In genomic region chr1:201482755-201483154, GRCh38 we compare ENCODE assay signal across 9 cellular contexts. TPM values are rescaled to one million over a fixed set of nuclear protein-coding genes. Genes with fewer than 3 reads are reported as not detected.
DNase-seq lines count a peak whose midpoint lies in the region; ATAC-seq and TF ChIP-seq lines count a peak whose summit lies in the region.
"Had no signal": no experiment of that assay in that cellular context is flagged by ENCODE, and none has a peak within 500 bp of the region (broad histone marks: within the 10 kb centered on the region; RNA-seq: fewer than 3 reads in every experiment).

No MANE protein-coding gene starts in this region.

- peaks cover 9 to 52% (median 36%) of the 10 kb centered on the region in 9 donors for H3K4me1 ChIP-seq in heart right ventricle
- H3K4me1 ChIP-seq in esophagus squamous epithelium, result peaks cover 22 to 85% (median 29%) of the 10 kb centered on the region in 3 donors
- peaks cover 11 to 29% (median 26%) of the 10 kb centered on the region in 4 donors for H3K4me1 ChIP-seq in transverse colon

- DNase-seq in heart right ventricle (no peak), left ventricle myocardium superior (no peak), esophagus squamous epithelium (lab: John Stamatoyannopoulos, UW) (no peak), transverse colon (no peak), DMS153 (lab: John Stamatoyannopoulos, UW) (no peak), dedifferentiated amniotic fluid mesenchymal stem cell (ENCODE audit: extremely low spot score) (no peak), H7 (no peak)

- in situ Hi-C loops in transverse colon (cut with MboI; ENCODE audit: low pct_ligation_motif_present in 1 of 4, low pct_unique_long_range_greater_than_20kb in 1 of 4, low sequenced_read_pairs in 3 of 4), result no loop called here

- 84 to 90% methylated on average over 5 of the region's 5 CpGs for WGBS in heart right ventricle, 2 donors
- 48 to 53% methylated on average over 4 of the region's 5 CpGs for WGBS in esophagus squamous epithelium, 2 donors
- 20 to 49% methylated on average over 1 to 5 of the region's 5 CpGs for WGBS in transverse colon (ENCODE audit: low coverage in 1 of 2), 2 donors

- H3K27ac ChIP-seq in heart right ventricle, result peak overlapping the region in 6 of 10 donors; percentile 0 to 81 (median 61)
- peak overlapping the region in 3 of 4 donors; percentile 90 to 93 (median 92) for H3K27ac ChIP-seq in esophagus squamous epithelium
- H3K27ac ChIP-seq in transverse colon, result peak overlapping the region; percentile 78 to 97 (median 94)

- intact Hi-C loops in heart right ventricle (cut with DNase I), result loop anchor here in 9 of 10 donors (1.0 to 5.0 kb wide), 6 partner anchors 30 to 135 kb away; no protein-coding TSS in a partner anchor
- intact Hi-C loops in left ventricle myocardium superior (cut with micrococcal nuclease), result loop anchor here (2.0 kb wide), 1 partner anchor 30 kb away; no protein-coding TSS in a partner anchor
- intact Hi-C loops in esophagus squamous epithelium (cut with DNase I), result loop anchor here (2.0 kb wide), 1 partner anchor 30 kb away; no protein-coding TSS in a partner anchor
- intact Hi-C loops in transverse colon (cut with DNase I; ENCODE audit: low total_unique reads), result loop anchor here (5.0 kb wide), 1 partner anchor 35 kb away; no protein-coding TSS in a partner anchor

- TF ChIP-seq CTCF in heart right ventricle (IDR thresholded peaks at IDR 0.05) (no peak), esophagus squamous epithelium (IDR thresholded peaks at IDR 0.05) (no peak), transverse colon (IDR thresholded peaks at IDR 0.05) (no peak)

- H3K27me3 ChIP-seq in heart right ventricle, result peaks cover 0 to 6% (median 0%) of the 10 kb centered on the region in 7 donors
- no peaks in the 10 kb centered on the region for H3K27me3 ChIP-seq in esophagus squamous epithelium
- no peaks in the 10 kb centered on the region for H3K27me3 ChIP-seq in transverse colon
- peaks cover 15% of the 10 kb centered on the region for H3K27me3 ChIP-seq in H7 (ENCODE audit: control insufficient read depth, insufficient read depth, low read length)

- H3K36me3 ChIP-seq in heart right ventricle (peaks cover 0 to 49% (median 16%) of the 10 kb centered on the region in 9 donors), esophagus squamous epithelium (peaks cover 7 to 50% (median 22%) of the 10 kb centered on the region in 3 donors), transverse colon (peaks cover 0 to 32% (median 3%) of the 10 kb centered on the region in 4 donors), H7 (replicated peaks; ENCODE audit: control insufficient read depth, insufficient read depth, low read length) (no peaks in the 10 kb centered on the region)

- H3K9me3 ChIP-seq in heart right ventricle, result no peaks in the 10 kb centered on the region
- no peaks in the 10 kb centered on the region for H3K9me3 ChIP-seq in esophagus squamous epithelium
- no peaks in the 10 kb centered on the region for H3K9me3 ChIP-seq in transverse colon
- H3K9me3 ChIP-seq: spleen had no signal

- H3K4me3 ChIP-seq in heart right ventricle (no peak overlapping the region), esophagus squamous epithelium (no peak overlapping the region), transverse colon (no peak overlapping the region), H7 (ENCODE audit: insufficient read depth, low read depth, low read length) (no peak overlapping the region)

- TF ChIP-seq EP300 in transverse colon (IDR thresholded peaks at IDR 0.05; ENCODE audit: low read depth), result no peak

- no peak for TF ChIP-seq POLR2A in esophagus squamous epithelium (IDR thresholded peaks at IDR 0.05)
- no peak for TF ChIP-seq POLR2A in transverse colon (IDR thresholded peaks at IDR 0.05)

- no peak for ATAC-seq in heart right ventricle
- ATAC-seq in left ventricle myocardium superior, result no peak
- peak; percentile 34 for ATAC-seq in HG03095 (IDR thresholded peaks at IDR 0.05; ENCODE audit: unreplicated experiment)

RNA-seq across cellular contexts. Expression of gene PHLDA3, which starts 13.8 kb away (rescaled TPM):
- 10 to 100 TPM; 14.4 to 40.0 (median 23.6) TPM for total RNA-seq in heart right ventricle
- polyA plus RNA-seq in heart right ventricle, result 10 to 100 TPM; 20.8 to 35.6 TPM
- 20.4 TPM for total RNA-seq in left ventricle myocardium superior
- total RNA-seq in esophagus squamous epithelium, result 10 to 100 TPM; 60.9 to 87.9 (median 75.1) TPM
- total RNA-seq in transverse colon, result 10 to 100 TPM; 19.4 to 47.6 (median 31.5) TPM
- 3.4 and 4.1 TPM in 2 replicates for total RNA-seq in H7 (2014; rRNA removed; shearing (Covaris generic))

RNA-seq across cellular contexts. Expression of gene CSRP1, which starts 24.2 kb away (rescaled TPM):
- total RNA-seq in heart right ventricle (100 to 1,000 TPM in 1 of 10 donors, 10 to 100 TPM in 9; 48.1 to 103 (median 58.9) TPM), left ventricle myocardium superior (41.4 TPM), esophagus squamous epithelium (1,000 to 10,000 TPM in 1 of 4 donors, 100 to 1,000 TPM in 3; 243 to 1,044 (median 363) TPM), transverse colon (1,000 to 10,000 TPM in 2 of 4 donors, 100 to 1,000 TPM in 2; 697 to 1,474 (median 915) TPM)
- polyA plus RNA-seq in heart right ventricle, result 100 to 1,000 TPM in 1 of 2 donors, 10 to 100 TPM in 1; 74.5 to 104 TPM
- total RNA-seq in H7 (2014; rRNA removed; shearing (Covaris generic)), result 0.73 and 0.74 TPM in 2 replicates

RNA-seq across cellular contexts. Expression of gene NAV1, which starts 56.2 kb away (rescaled TPM):
- total RNA-seq in heart right ventricle, result 100 to 1,000 TPM in 3 of 10 donors, 10 to 100 TPM in 7; 29.5 to 111 (median 89.0) TPM
- polyA plus RNA-seq in heart right ventricle, result 10 to 100 TPM; 13.7 to 61.5 TPM
- total RNA-seq in left ventricle myocardium superior, result 63.3 TPM
- 10 to 100 TPM; 18.1 to 25.5 (median 21.0) TPM for total RNA-seq in esophagus squamous epithelium
- total RNA-seq in transverse colon, result 10 to 100 TPM; 13.0 to 40.6 (median 16.9) TPM
- total RNA-seq in H7 (2014; rRNA removed; shearing (Covaris generic)), result 13.2 and 16.7 TPM in 2 replicates

Comparison
In these comparisons a context has a peak if more than half of its experiments do, and no peak if none do; other contexts are left out.
1. RNA of gene CSRP1, which starts 24.2 kb away (total RNA-seq): 697 to 1,474 TPM in transverse colon, 243 to 1,044 TPM in esophagus squamous epithelium, 48.1 to 103 TPM in heart right ventricle and 41.4 TPM in left ventricle myocardium superior (single experiment); 0.73 to 0.74 TPM in H7; every median in the first group is over 10 times any median in the second.
2. Peak in every context shown above with its lines, with median percentiles within 50 percentile points of each other: H3K27ac ChIP-seq.